Comparison of ENCODE assay signal across 1 cellular context in the genomic region with DNA sequence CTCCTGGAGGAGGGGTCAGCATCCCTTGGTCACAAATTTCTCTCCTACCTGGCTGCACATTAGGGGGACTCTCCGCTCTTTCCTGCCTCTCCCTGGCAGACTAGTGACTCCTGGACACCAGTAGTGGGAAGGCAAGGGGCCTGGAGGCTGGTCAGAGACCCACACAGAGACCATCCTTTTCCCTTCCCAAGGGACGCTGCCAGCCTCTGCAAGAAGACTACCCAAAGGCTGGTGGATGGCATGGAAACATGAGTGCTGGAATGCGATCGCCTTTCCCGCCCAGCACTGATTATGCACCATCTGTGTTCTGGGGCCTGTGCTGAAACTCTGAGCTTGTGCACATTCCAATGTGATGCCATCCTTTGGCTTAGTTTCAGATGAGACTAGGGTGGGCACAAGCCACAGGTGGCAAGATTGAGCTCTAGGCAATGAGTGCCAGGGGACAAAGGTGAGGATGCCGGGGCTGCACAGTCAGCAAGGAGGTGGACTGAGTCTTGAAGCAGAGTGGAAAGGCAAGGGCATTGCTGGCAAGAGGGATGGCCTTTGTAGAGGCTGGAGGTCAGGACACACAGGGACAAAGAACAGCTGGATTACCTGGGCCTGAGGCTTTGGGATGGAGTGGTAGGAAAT.
A peak's percentile ranks its signal among the peaks of the same experiment; 100 is the strongest.
TF ChIP-seq lines count a peak whose summit lies in the region.

No MANE protein-coding gene starts in this region.

TF ChIP-seq in K562, 482 proteins besides CTCF, POLR2A, EP300 and RAD21 (continued from another document):
- TF ChIP-seq, protein P1, sequence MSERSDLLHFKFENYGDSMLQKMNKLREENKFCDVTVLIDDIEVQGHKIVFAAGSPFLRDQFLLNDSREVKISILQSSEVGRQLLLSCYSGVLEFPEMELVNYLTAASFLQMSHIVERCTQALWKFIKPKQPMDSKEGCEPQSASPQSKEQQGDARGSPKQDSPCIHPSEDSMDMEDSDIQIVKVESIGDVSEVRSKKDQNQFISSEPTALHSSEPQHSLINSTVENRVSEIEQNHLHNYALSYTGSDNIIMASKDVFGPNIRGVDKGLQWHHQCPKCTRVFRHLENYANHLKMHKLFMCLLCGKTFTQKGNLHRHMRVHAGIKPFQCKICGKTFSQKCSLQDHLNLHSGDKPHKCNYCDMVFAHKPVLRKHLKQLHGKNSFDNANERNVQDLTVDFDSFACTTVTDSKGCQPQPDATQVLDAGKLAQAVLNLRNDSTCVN (CRISPR knock-in tag; IDR thresholded peaks at IDR 0.05) = no peak
- TF ChIP-seq ZC3H4 (CRISPR knock-in tag; IDR thresholded peaks at IDR 0.05; ENCODE audit: borderline replicate concordance) = peak; percentile 33; the same call in 1 of the 2 replicates
- TF ChIP-seq, protein P2, sequence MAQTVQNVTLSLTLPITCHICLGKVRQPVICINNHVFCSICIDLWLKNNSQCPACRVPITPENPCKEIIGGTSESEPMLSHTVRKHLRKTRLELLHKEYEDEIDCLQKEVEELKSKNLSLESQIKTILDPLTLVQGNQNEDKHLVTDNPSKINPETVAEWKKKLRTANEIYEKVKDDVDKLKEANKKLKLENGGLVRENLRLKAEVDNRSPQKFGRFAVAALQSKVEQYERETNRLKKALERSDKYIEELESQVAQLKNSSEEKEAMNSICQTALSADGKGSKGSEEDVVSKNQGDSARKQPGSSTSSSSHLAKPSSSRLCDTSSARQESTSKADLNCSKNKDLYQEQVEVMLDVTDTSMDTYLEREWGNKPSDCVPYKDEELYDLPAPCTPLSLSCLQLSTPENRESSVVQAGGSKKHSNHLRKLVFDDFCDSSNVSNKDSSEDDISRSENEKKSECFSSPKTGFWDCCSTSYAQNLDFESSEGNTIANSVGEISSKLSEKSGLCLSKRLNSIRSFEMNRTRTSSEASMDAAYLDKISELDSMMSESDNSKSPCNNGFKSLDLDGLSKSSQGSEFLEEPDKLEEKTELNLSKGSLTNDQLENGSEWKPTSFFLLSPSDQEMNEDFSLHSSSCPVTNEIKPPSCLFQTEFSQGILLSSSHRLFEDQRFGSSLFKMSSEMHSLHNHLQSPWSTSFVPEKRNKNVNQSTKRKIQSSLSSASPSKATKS (CRISPR knock-in tag; IDR thresholded peaks at IDR 0.05) = no peak
- TF ChIP-seq PML (IDR thresholded peaks at IDR 0.05; ENCODE audit: low read length) = no peak
- TF ChIP-seq ZNF347 (CRISPR knock-in tag; IDR thresholded peaks at IDR 0.05; ENCODE audit: low read depth) = no peak
